In genomic region chr11:117034901-117035300, GRCh38 we compare ENCODE assay signal across 17 cellular contexts.
A peak's percentile ranks its signal among the peaks of the same experiment; 100 is the strongest.
DNase-seq lines count a peak whose midpoint lies in the region; FAIRE-seq lines count a peak whose summit lies in the region.
"Had no signal": no experiment of that assay in that cellular context is flagged by ENCODE, and none has a peak within 500 bp of the region (broad histone marks: within the 10 kb centered on the region; RNA-seq: fewer than 3 reads in every experiment).

No MANE protein-coding gene starts in this region.

- no peaks in the 10 kb centered on the region for H3K27me3 ChIP-seq in small intestine (ENCODE audit: control insufficient read depth in 2 of 2, insufficient read depth in 2 of 2, low read length in 2 of 2)
- H3K27me3 ChIP-seq: BLaER1 had no signal

- peaks cover 5 to 8% of the 10 kb centered on the region in 2 donors for H3K4me1 ChIP-seq in small intestine (ENCODE audit: control insufficient read depth in 2 of 2, insufficient read depth in 1 of 2, low read depth in 1 of 2, low read length in 1 of 2)

- H3K36me3 ChIP-seq in small intestine (ENCODE audit: control insufficient read depth in 2 of 2, insufficient read depth in 2 of 2, low read length in 2 of 2) = no peaks in the 10 kb centered on the region
- H3K36me3 ChIP-seq: BLaER1 had no signal

- H3K27ac ChIP-seq in caudate nucleus (ENCODE audit: low read depth, low read length) (peak overlapping the region; percentile 46), small intestine (ENCODE audit: low read depth in 1 of 2, low read length in 1 of 2) (no peak overlapping the region)
- H3K27ac ChIP-seq: 22Rv1, BLaER1 had no signal

- H3K9me3 ChIP-seq in small intestine (ENCODE audit: control insufficient read depth, low read depth) = no peaks in the 10 kb centered on the region
- H3K9me3 ChIP-seq: BLaER1 had no signal

- DNase-seq in caudate nucleus (lab: John Stamatoyannopoulos, UW) (no peak), frontal cortex (ENCODE audit: low spot score in 2 of 2) (no peak), small intestine (no peak), SHP77 treated with DMSO at 0.1 percent for 48 hours (lab: John Stamatoyannopoulos, UW) (no peak), epidermal melanocyte (ENCODE audit: insufficient read length, low spot score) (no peak), kidney tubule cell (ENCODE audit: low spot score) (no peak), RPMI8226 (no peak)
- DNase-seq: AML-193; CD4-positive, CD25-positive, alpha-beta regulatory T cell; DMS53; GOT3; H9 had no signal

- no peak overlapping the region for H3K4me3 ChIP-seq in small intestine (ENCODE audit: low read depth in 1 of 2, low read length in 2 of 2)
- H3K4me3 ChIP-seq: BLaER1, GM12878 had no signal

- FAIRE-seq in A204.1 (lab: Jason Lieb, UNC) = peak; percentile 70
- FAIRE-seq in frontal cortex (lab: Jason Lieb, UNC) = peak; percentile 62
- peak; percentile 41 for FAIRE-seq in small intestine (lab: Jason Lieb, UNC)
- FAIRE-seq: GM12878, GM18507 had no signal
